Comparison of ENCODE assay signal across 6 cellular contexts in genomic region chr9:62815436-62815835, GRCh38.
DNase-seq lines count a peak whose midpoint lies in the region; TF ChIP-seq lines count a peak whose summit lies in the region.
"Not testable (repeated sequence)": the region's sequence is repeated elsewhere in the genome, so short reads cannot be mapped to it uniquely, and the experiment has no call there.

No MANE protein-coding gene starts in this region.

- not testable (repeated sequence) for H3K4me1 ChIP-seq in endodermal cell (ENCODE audit: control insufficient read depth, insufficient read depth, low read length); spleen

- not testable (repeated sequence) for TF ChIP-seq POLR2A in spleen (IDR thresholded peaks at IDR 0.05)

- intact Hi-C loops in activated CD4-positive, alpha-beta T cell treated with anti-CD3 and anti-CD28 coated beads, Interleukin-2, amount 10 ng/mL, durations not matched to agents 24 days and 14 days (cut with micrococcal nuclease); spleen (cut with DNase I; ENCODE audit: low total_unique reads): not testable (repeated sequence)

- H3K9me3 ChIP-seq in endodermal cell (ENCODE audit: control insufficient read depth, low read length); spleen: not testable (repeated sequence)

- TF ChIP-seq CTCF in astrocyte of the spinal cord (IDR thresholded peaks at IDR 0.05; ENCODE audit: low read depth, low read length); endodermal cell (conservative IDR thresholded peaks at IDR 0.05); spleen (IDR thresholded peaks at IDR 0.05 in 8 of 11, conservative IDR thresholded peaks at IDR 0.05 in 3 of 11): not testable (repeated sequence)

- in situ Hi-C loops in astrocyte of the spinal cord (cut with HindIII; ENCODE audit: low sequenced_read_pairs) = not testable (repeated sequence)

- H3K36me3 Mint-ChIP-seq in activated CD4-positive, alpha-beta T cell treated with anti-CD3 and anti-CD28 coated beads, Interleukin-2, amount 10 ng/mL, durations not matched to agents 24 days and 14 days (ENCODE audit: low read depth); endodermal cell (ENCODE audit: low read depth): not testable (repeated sequence)

- H3K4me1 Mint-ChIP-seq in activated CD4-positive, alpha-beta T cell treated with anti-CD3 and anti-CD28 coated beads, Interleukin-2, amount 10 ng/mL, durations not matched to agents 24 days and 14 days; endodermal cell: not testable (repeated sequence)

- DNase-seq in activated CD4-positive, alpha-beta T cell treated with anti-CD3 and anti-CD28 coated beads, Interleukin-2, amount 10 ng/mL, durations not matched to agents 24 days and 14 days = peak; percentile 59
- peak; percentile 13 for DNase-seq in astrocyte of the spinal cord (ENCODE audit: low read depth, low spot score)
- DNase-seq in endodermal cell = peak; percentile 30
- peak; percentile 43 for DNase-seq in islet precursor cell
- peak; percentile 1 for DNase-seq in medulla oblongata (ENCODE audit: extremely low spot score)
- peak; percentile 36 for DNase-seq in spleen

- H3K27me3 ChIP-seq in endodermal cell (ENCODE audit: control insufficient read depth, insufficient read depth, low read length, poor library complexity, severe bottlenecking) = peaks cover 47% of the 10 kb centered on the region
- peaks cover 0 to 18% (median 0%) of the 10 kb centered on the region in 7 donors for H3K27me3 ChIP-seq in spleen (replicated peaks in 1 of 7)

- 33% methylated on average over 1 of the region's 1 CpG; no CpG with 5 or more reads in 1 of the 2 experiments for WGBS in endodermal cell (ENCODE audit: insufficient coverage in 1 of 2, insufficient read length in 1 of 2), 2 experiments
- 60 to 72% (median 65%) methylated on average over 1 of the region's 1 CpG for WGBS in spleen, 5 donors

- not testable (repeated sequence) for H3K4me3 Mint-ChIP-seq in activated CD4-positive, alpha-beta T cell treated with anti-CD3 and anti-CD28 coated beads, Interleukin-2, amount 10 ng/mL, durations not matched to agents 24 days and 14 days; endodermal cell

- not testable (repeated sequence) for H3K27ac ChIP-seq in endodermal cell (ENCODE audit: low read depth, low read length)
- H3K27ac ChIP-seq in spleen = peak overlapping the region in 5 of 8 donors; percentile 15 to 78 (median 67)

- peaks cover 32% of the 10 kb centered on the region for H3K27me3 Mint-ChIP-seq in activated CD4-positive, alpha-beta T cell treated with anti-CD3 and anti-CD28 coated beads, Interleukin-2, amount 10 ng/mL, durations not matched to agents 24 days and 14 days
- peaks cover 82% of the 10 kb centered on the region for H3K27me3 Mint-ChIP-seq in endodermal cell (ENCODE audit: insufficient read depth)

- not testable (repeated sequence) for H3K27ac Mint-ChIP-seq in activated CD4-positive, alpha-beta T cell treated with anti-CD3 and anti-CD28 coated beads, Interleukin-2, amount 10 ng/mL, durations not matched to agents 24 days and 14 days; endodermal cell

- H3K4me3 ChIP-seq in astrocyte of the spinal cord (ENCODE audit: low read depth, low read length); endodermal cell (ENCODE audit: low read length); spleen: not testable (repeated sequence)

- not testable (repeated sequence) for H3K36me3 ChIP-seq in endodermal cell (ENCODE audit: control insufficient read depth, insufficient read depth, low read length); spleen

- not testable (repeated sequence) for H3K9me3 Mint-ChIP-seq in activated CD4-positive, alpha-beta T cell treated with anti-CD3 and anti-CD28 coated beads, Interleukin-2, amount 10 ng/mL, durations not matched to agents 24 days and 14 days
- peaks cover 10% of the 10 kb centered on the region for H3K9me3 Mint-ChIP-seq in endodermal cell

- H3K9ac ChIP-seq in endodermal cell (ENCODE audit: extremely low read depth, low read length, poor library complexity, severe bottlenecking) = not testable (repeated sequence)

Comparison
In these comparisons a context has a peak if more than half of its experiments do, and no peak if none do; other contexts are left out.
1. DNase-seq: peak in every context shown above with its lines; median percentile 59 in activated CD4-positive, alpha-beta T cell treated with anti-CD3 and anti-CD28 coated beads, Interleukin-2, amount 10 ng/mL, durations not matched to agents 24 days and 14 days; 43 in islet precursor cell; 36 in spleen; 30 in endodermal cell; 13 in astrocyte of the spinal cord; 1 in medulla oblongata.